In genomic region chr15:58864602-58865419, GRCh38 we compare ENCODE assay signal across 8 cellular contexts.
DNase-seq lines count a peak whose midpoint lies in the region; ATAC-seq and TF ChIP-seq lines count a peak whose summit lies in the region.

No MANE protein-coding gene starts in this region.

- H3K27me3 ChIP-seq in breast epithelium (no peaks in the 10 kb centered on the region), testis (no peaks in the 10 kb centered on the region), HAP-1 (ENCODE audit: low read depth) (no peaks in the 10 kb centered on the region)

- H3K4me3 ChIP-seq in breast epithelium (peak overlapping the region; percentile 38 to 65 (median 41)), testis (peak overlapping the region; percentile 64 to 89), HAP-1 (no peak overlapping the region)

- CTCF ChIA-PET in activated CD4-positive, alpha-beta T cell treated with anti-CD3 and anti-CD28 coated beads for 36 hours (lab: Charles Lee), result interaction anchor here (0.6 to 1.0 kb wide), 3 partner anchors 11 to 308 kb away, joined by 3 to 4 read pairs (median 3); no protein-coding TSS in a partner anchor

- 4 to 11% methylated on average over 20 to 45 of the region's 54 CpGs for WGBS in testis, 2 donors

- TF ChIP-seq CTCF in breast epithelium (IDR thresholded peaks at IDR 0.05), result no peak
- TF ChIP-seq CTCF in testis (IDR thresholded peaks at IDR 0.05), result no peak

- H3K27ac ChIP-seq in breast epithelium (peak overlapping the region in 1 of 2 donors; percentile 40), testis (peak overlapping the region; percentile 85 to 87)

- no peak overlapping the region for H3K4me3 Mint-ChIP-seq in activated CD4-positive, alpha-beta T cell treated with anti-CD3 and anti-CD28 coated beads for 36 hours

- H3K27ac Mint-ChIP-seq in activated CD4-positive, alpha-beta T cell treated with anti-CD3 and anti-CD28 coated beads for 36 hours, result no peak overlapping the region

- H3K27me3 Mint-ChIP-seq in activated CD4-positive, alpha-beta T cell treated with anti-CD3 and anti-CD28 coated beads for 36 hours, result peaks cover 6% of the 10 kb centered on the region

- H3K4me1 ChIP-seq in breast epithelium (no peaks in the 10 kb centered on the region), testis (peaks cover 17% of the 10 kb centered on the region), HAP-1 (no peaks in the 10 kb centered on the region)

- DNase-seq in activated CD4-positive, alpha-beta T cell treated with anti-CD3 and anti-CD28 coated beads for 36 hours, result peak; percentile 33
- DNase-seq in activated CD4-positive, alpha-beta T cell treated with anti-CD3 and anti-CD28 coated beads for 1 hour, result no peak
- DNase-seq in breast epithelium (ENCODE audit: low spot score in 2 of 2), result no peak
- peak; percentile 70 for DNase-seq in left lobe of liver (ENCODE audit: low spot score)
- DNase-seq in testis, result peak; percentile 93
- no peak for DNase-seq in HAP-1 (ENCODE audit: low spot score in 2 of 2)
- no peak for DNase-seq in MV-4-11 (lab: John Stamatoyannopoulos, UW)
- DNase-seq in midbrain (lab: John Stamatoyannopoulos, UW), result no peak

- intact Hi-C loops in activated CD4-positive, alpha-beta T cell treated with anti-CD3 and anti-CD28 coated beads for 36 hours (cut with DNase I, micrococcal nuclease), result no loop called here
- intact Hi-C loops in breast epithelium (cut with DNase I; ENCODE audit: low total_unique reads), result no loop called here
- intact Hi-C loops in testis (cut with DNase I; ENCODE audit: low total_unique reads), result no loop called here

- in situ Hi-C loops in HAP-1 (cut with MboI; ENCODE audit: low sequenced_read_pairs), result no loop called here

- peaks cover 13% of the 10 kb centered on the region for H3K4me1 Mint-ChIP-seq in activated CD4-positive, alpha-beta T cell treated with anti-CD3 and anti-CD28 coated beads for 36 hours

- POLR2A ChIA-PET in activated CD4-positive, alpha-beta T cell treated with anti-CD3 and anti-CD28 coated beads for 36 hours (lab: Charles Lee), result no interaction called here

- H3K9me3 ChIP-seq in breast epithelium, result no peaks in the 10 kb centered on the region
- no peaks in the 10 kb centered on the region for H3K9me3 ChIP-seq in testis
- no peaks in the 10 kb centered on the region for H3K9me3 ChIP-seq in HAP-1

- H3K36me3 ChIP-seq in breast epithelium (no peaks in the 10 kb centered on the region), testis (ENCODE audit: low read depth, missing control alignments) (no peaks in the 10 kb centered on the region), HAP-1 (replicated peaks) (no peaks in the 10 kb centered on the region)

- ATAC-seq in activated CD4-positive, alpha-beta T cell treated with anti-CD3 and anti-CD28 coated beads for 36 hours, result peak; percentile 34
- ATAC-seq in left lobe of liver, result peak; percentile 86

- H3K36me3 Mint-ChIP-seq in activated CD4-positive, alpha-beta T cell treated with anti-CD3 and anti-CD28 coated beads for 36 hours (ENCODE audit: low read depth), result no peaks in the 10 kb centered on the region

- no peak for TF ChIP-seq POLR2A in breast epithelium (IDR thresholded peaks at IDR 0.05)
- TF ChIP-seq POLR2A in testis (IDR thresholded peaks at IDR 0.05), result no peak

- H3K9me3 Mint-ChIP-seq in activated CD4-positive, alpha-beta T cell treated with anti-CD3 and anti-CD28 coated beads for 36 hours (ENCODE audit: low read depth), result no peaks in the 10 kb centered on the region

Comparison
In these comparisons a context has a peak if more than half of its experiments do, and no peak if none do; other contexts are left out.
1. DNase-seq: peak in activated CD4-positive, alpha-beta T cell treated with anti-CD3 and anti-CD28 coated beads for 36 hours (single experiment), left lobe of liver (single experiment) and testis (single experiment); none in activated CD4-positive, alpha-beta T cell treated with anti-CD3 and anti-CD28 coated beads for 1 hour (single experiment), breast epithelium (0 of 2), HAP-1 (0 of 2), MV-4-11 (single experiment) and midbrain (single experiment).